7 cellular contexts compared by ENCODE assay signal in the genomic region with DNA sequence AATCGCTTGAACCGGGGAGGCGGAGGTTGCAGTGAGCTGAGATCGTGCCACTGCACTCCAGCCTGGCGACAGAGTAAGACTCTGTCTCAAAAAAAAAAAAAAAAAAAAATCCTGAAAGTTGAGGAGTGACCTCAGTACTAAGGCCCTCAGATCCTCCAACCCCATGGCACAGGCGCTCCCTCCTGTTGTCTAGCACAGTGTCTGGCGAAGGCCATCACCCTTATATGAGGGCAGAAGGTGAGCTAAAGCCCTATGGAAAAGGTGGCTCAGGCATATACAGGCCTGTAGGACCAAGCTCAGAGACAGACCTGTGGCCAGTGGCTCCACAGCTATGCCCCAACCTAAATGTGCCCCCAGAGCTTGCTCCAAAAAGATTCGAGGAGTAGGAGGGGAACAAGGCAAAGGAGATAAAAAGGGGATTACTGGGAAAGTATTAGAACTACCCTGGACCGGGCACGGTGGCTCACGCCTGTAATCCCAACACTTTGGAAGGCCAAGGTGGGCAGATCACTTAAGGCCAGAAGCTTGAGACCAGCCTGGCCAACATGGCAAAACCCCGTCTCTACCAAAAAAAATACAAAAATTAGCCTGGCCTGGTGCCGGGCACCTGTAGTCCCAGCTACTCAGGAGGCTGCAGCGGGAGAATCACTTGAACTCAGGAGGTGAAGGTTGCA.
DNase-seq lines count a peak whose midpoint lies in the region; ATAC-seq, FAIRE-seq and TF ChIP-seq lines count a peak whose summit lies in the region.
"Not testable (repeated sequence)": the region's sequence is repeated elsewhere in the genome, so short reads cannot be mapped to it uniquely, and the experiment has no call there.

No MANE protein-coding gene starts in this region.

- peak overlapping the region in 4 of 7 donors; percentile 34 to 85 (median 64) for H3K27ac Mint-ChIP-seq in CD14-positive monocyte
- H3K27ac Mint-ChIP-seq in T-helper 1 cell treated with Interleukin-12 subunit alpha and Interleukin-12 subunit beta and Interleukin-4 antibody, amounts not matched to agents 30 μg/mL and 1 μg/mL, for 36 hours: peak overlapping the region; percentile 67
- H3K27ac Mint-ChIP-seq in activated CD8-positive, alpha-beta T cell treated with anti-CD3 and anti-CD28 coated beads, Interleukin-2, amount 10 ng/mL, durations not matched to agents 7 days and 5 days: peak overlapping the region; percentile 48
- peak overlapping the region; percentile 67 for H3K27ac Mint-ChIP-seq in astrocyte (ENCODE audit: unreplicated experiment)
- H3K27ac Mint-ChIP-seq in progenitor cell of endocrine pancreas: peak overlapping the region; percentile 21

- CTCF ChIA-PET in activated CD8-positive, alpha-beta T cell treated with anti-CD3 and anti-CD28 coated beads, Interleukin-2, amount 10 ng/mL, durations not matched to agents 7 days and 5 days (lab: Charles Lee): interaction anchor here (1.1 to 3.5 kb wide), 3 partner anchors 10 to 156 kb away, joined by 3 to 12 read pairs (median 10); no protein-coding TSS in a partner anchor

- H3K4me2 ChIP-seq in astrocyte (ENCODE audit: low read length): not testable (repeated sequence)

- peak overlapping the region in 1 of 2 donors; percentile 86 for H3K4me3 Mint-ChIP-seq in CD14-positive monocyte
- H3K4me3 Mint-ChIP-seq in T-helper 1 cell treated with Interleukin-12 subunit alpha and Interleukin-12 subunit beta and Interleukin-4 antibody, amounts not matched to agents 30 μg/mL and 1 μg/mL, for 36 hours; activated CD8-positive, alpha-beta T cell treated with anti-CD3 and anti-CD28 coated beads, Interleukin-2, amount 10 ng/mL, durations not matched to agents 7 days and 5 days; astrocyte (ENCODE audit: unreplicated experiment); progenitor cell of endocrine pancreas (ENCODE audit: low read depth): not testable (repeated sequence)

- not testable (repeated sequence) for H3K36me3 Mint-ChIP-seq in CD14-positive monocyte; T-helper 1 cell treated with Interleukin-12 subunit alpha and Interleukin-12 subunit beta and Interleukin-4 antibody, amounts not matched to agents 30 μg/mL and 1 μg/mL, for 36 hours (ENCODE audit: low read depth); activated CD8-positive, alpha-beta T cell treated with anti-CD3 and anti-CD28 coated beads, Interleukin-2, amount 10 ng/mL, durations not matched to agents 7 days and 5 days (ENCODE audit: low read depth); astrocyte (ENCODE audit: low read depth, unreplicated experiment); progenitor cell of endocrine pancreas (ENCODE audit: insufficient read depth)

- H3K27me3 ChIP-seq in HL-60 (ENCODE audit: insufficient read depth, poor library complexity, severe bottlenecking); astrocyte (ENCODE audit: insufficient read depth, low read length): not testable (repeated sequence)

- ATAC-seq in activated CD8-positive, alpha-beta T cell treated with anti-CD3 and anti-CD28 coated beads, Interleukin-2, amount 10 ng/mL, durations not matched to agents 7 days and 5 days: not testable (repeated sequence)
- peak; percentile 29 for ATAC-seq in esophagus mucosa

- DNase-seq in CD14-positive monocyte (ENCODE audit: low spot score); HL-60 (ENCODE audit: low read depth in 1 of 2, low spot score in 1 of 2); activated CD8-positive, alpha-beta T cell treated with anti-CD3 and anti-CD28 coated beads, Interleukin-2, amount 10 ng/mL, durations not matched to agents 7 days and 5 days; astrocyte (ENCODE audit: low read depth); progenitor cell of endocrine pancreas (ENCODE audit: low spot score, unreplicated experiment): not testable (repeated sequence)

- not testable (repeated sequence) for TF ChIP-seq CTCF in CD14-positive monocyte (IDR thresholded peaks at IDR 0.05); HL-60 (IDR thresholded peaks at IDR 0.05; ENCODE audit: insufficient read depth, low read length); astrocyte (IDR thresholded peaks at IDR 0.05; ENCODE audit: insufficient read depth, low read depth, low read length); progenitor cell of endocrine pancreas (IDR thresholded peaks at IDR 0.05; ENCODE audit: unreplicated experiment)

- not testable (repeated sequence) for FAIRE-seq in astrocyte (lab: Jason Lieb, UNC)

- POLR2A ChIA-PET in activated CD8-positive, alpha-beta T cell treated with anti-CD3 and anti-CD28 coated beads, Interleukin-2, amount 10 ng/mL, durations not matched to agents 7 days and 5 days (lab: Charles Lee): not testable (repeated sequence)

- H3K4me1 ChIP-seq in astrocyte (ENCODE audit: insufficient read depth, low read length): not testable (repeated sequence)

- H3K27me3 Mint-ChIP-seq in CD14-positive monocyte (ENCODE audit: low read depth in 3 of 3); T-helper 1 cell treated with Interleukin-12 subunit alpha and Interleukin-12 subunit beta and Interleukin-4 antibody, amounts not matched to agents 30 μg/mL and 1 μg/mL, for 36 hours (ENCODE audit: low read depth); activated CD8-positive, alpha-beta T cell treated with anti-CD3 and anti-CD28 coated beads, Interleukin-2, amount 10 ng/mL, durations not matched to agents 7 days and 5 days (ENCODE audit: low read depth); astrocyte (ENCODE audit: low read depth, unreplicated experiment); progenitor cell of endocrine pancreas: not testable (repeated sequence)

- H2AFZ ChIP-seq in astrocyte (ENCODE audit: low read depth, low read length): not testable (repeated sequence)

- H4K20me1 ChIP-seq in astrocyte (ENCODE audit: insufficient read depth, low read length): not testable (repeated sequence)

- H3K79me2 ChIP-seq in astrocyte (ENCODE audit: insufficient read depth, low read length): not testable (repeated sequence)

- intact Hi-C loops in CD14-positive monocyte (cut with micrococcal nuclease): not testable (repeated sequence)

- peak overlapping the region; percentile 74 for H3K27ac ChIP-seq in HL-60 (replicated peaks)
- not testable (repeated sequence) for H3K27ac ChIP-seq in astrocyte (ENCODE audit: low read depth, low read length)

- not testable (repeated sequence) for H3K9ac ChIP-seq in astrocyte (ENCODE audit: low read length)

- not testable (repeated sequence) for H3K36me3 ChIP-seq in astrocyte (ENCODE audit: insufficient read depth, low read length)

- H3K9me3 Mint-ChIP-seq in CD14-positive monocyte; T-helper 1 cell treated with Interleukin-12 subunit alpha and Interleukin-12 subunit beta and Interleukin-4 antibody, amounts not matched to agents 30 μg/mL and 1 μg/mL, for 36 hours; activated CD8-positive, alpha-beta T cell treated with anti-CD3 and anti-CD28 coated beads, Interleukin-2, amount 10 ng/mL, durations not matched to agents 7 days and 5 days (ENCODE audit: insufficient read depth); astrocyte (ENCODE audit: unreplicated experiment); progenitor cell of endocrine pancreas (ENCODE audit: low read depth): not testable (repeated sequence)

- H3K4me1 Mint-ChIP-seq in CD14-positive monocyte (peaks cover 60% of the 10 kb centered on the region), astrocyte (ENCODE audit: low read depth, unreplicated experiment) (peaks cover 14% of the 10 kb centered on the region), progenitor cell of endocrine pancreas (ENCODE audit: low read depth) (peaks cover 48% of the 10 kb centered on the region)
- H3K4me1 Mint-ChIP-seq in T-helper 1 cell treated with Interleukin-12 subunit alpha and Interleukin-12 subunit beta and Interleukin-4 antibody, amounts not matched to agents 30 μg/mL and 1 μg/mL, for 36 hours (ENCODE audit: low read depth): peaks cover 27% of the 10 kb centered on the region
- H3K4me1 Mint-ChIP-seq in activated CD8-positive, alpha-beta T cell treated with anti-CD3 and anti-CD28 coated beads, Interleukin-2, amount 10 ng/mL, durations not matched to agents 7 days and 5 days (ENCODE audit: low read depth): peaks cover 21% of the 10 kb centered on the region

- not testable (repeated sequence) for H3K9me3 ChIP-seq in astrocyte (ENCODE audit: insufficient read depth, low read depth, low read length)

- not testable (repeated sequence) for H3K4me3 ChIP-seq in HL-60 (replicated peaks; ENCODE audit: insufficient read depth, low read length); astrocyte (ENCODE audit: insufficient read depth, low read depth, low read length)
